Comparison of ENCODE assay signal across 2 cellular contexts in the genomic region with DNA sequence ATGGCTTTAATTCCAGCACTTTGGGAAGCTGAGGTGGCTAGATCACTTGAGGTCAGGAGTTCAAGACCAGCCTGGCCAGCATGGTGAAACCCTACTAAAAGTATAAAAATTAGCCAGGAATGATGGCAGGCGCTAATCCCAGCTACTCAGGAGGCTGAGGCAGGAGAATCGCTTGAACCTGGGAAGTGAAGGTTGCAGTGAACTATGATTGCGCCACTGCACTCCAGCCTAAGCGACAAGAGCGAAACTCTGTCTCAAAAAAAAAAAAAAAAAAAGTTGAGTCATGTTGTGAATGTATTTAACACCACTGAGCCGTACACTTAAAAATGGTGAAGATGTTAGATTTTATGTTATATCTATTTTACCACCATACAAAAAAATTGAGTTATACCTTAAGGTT.
TF ChIP-seq lines count a peak whose summit lies in the region.

No MANE protein-coding gene starts in this region.

TF ChIP-seq in IMR-90, 13 proteins besides CTCF, POLR2A, EP300 and RAD21:
- TF ChIP-seq, protein P1, sequence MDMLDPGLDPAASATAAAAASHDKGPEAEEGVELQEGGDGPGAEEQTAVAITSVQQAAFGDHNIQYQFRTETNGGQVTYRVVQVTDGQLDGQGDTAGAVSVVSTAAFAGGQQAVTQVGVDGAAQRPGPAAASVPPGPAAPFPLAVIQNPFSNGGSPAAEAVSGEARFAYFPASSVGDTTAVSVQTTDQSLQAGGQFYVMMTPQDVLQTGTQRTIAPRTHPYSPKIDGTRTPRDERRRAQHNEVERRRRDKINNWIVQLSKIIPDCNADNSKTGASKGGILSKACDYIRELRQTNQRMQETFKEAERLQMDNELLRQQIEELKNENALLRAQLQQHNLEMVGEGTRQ (IDR thresholded peaks at IDR 0.05; ENCODE audit: low read depth, low read length), result no peak
- TF ChIP-seq CEBPB (IDR thresholded peaks at IDR 0.05; ENCODE audit: low read depth, low read length) (0 out of 2 replicates have a peak, but pooled peaks have one; percentile 1), NFE2L2 (IDR thresholded peaks at IDR 0.05; ENCODE audit: low read depth, low read length) (no peak), RCOR1 (IDR thresholded peaks at IDR 0.05; ENCODE audit: insufficient replicate concordance, low read length) (no peak), MAZ (IDR thresholded peaks at IDR 0.05; ENCODE audit: borderline replicate concordance, low read depth, low read length) (no peak)

TF ChIP-seq in K562, 482 proteins besides CTCF, POLR2A, EP300 and RAD21 (continued from another document):
- TF ChIP-seq ZNF316 (IDR thresholded peaks at IDR 0.05) (0 out of 2 replicates have a peak, but pooled peaks have one; percentile 2), BRCA1 (IDR thresholded peaks at IDR 0.05) (no peak), BRCA1 (CRISPR knock-in tag; IDR thresholded peaks at IDR 0.05) (no peak)
